13 cellular contexts compared by ENCODE assay signal in genomic region chr4:122508083-122508482, GRCh38.
DNase-seq lines count a peak whose midpoint lies in the region; ATAC-seq and TF ChIP-seq lines count a peak whose summit lies in the region.
"Had no signal": no experiment of that assay in that cellular context is flagged by ENCODE, and none has a peak within 500 bp of the region (broad histone marks: within the 10 kb centered on the region; RNA-seq: fewer than 3 reads in every experiment).

No MANE protein-coding gene starts in this region.

- peaks cover 40% of the 10 kb centered on the region for H3K4me1 Mint-ChIP-seq in T-helper 2 cell treated with Interferon-gamma antibody and Interleukin-4, amounts not matched to agents 5 μg/mL and 100 μg/mL, for 36 hours (ENCODE audit: low read depth)

- no peak for TF ChIP-seq CTCF in WERI-Rb-1 (IDR thresholded peaks at IDR 0.05; ENCODE audit: low read depth, low read length)

- DNase-seq in stimulated activated CD4-positive, alpha-beta T cell treated with anti-CD3 and anti-CD28 coated beads, Interleukin-4, amount 100 ng/mL, for 24 hours, result peak; percentile 23
- DNase-seq in stimulated activated CD4-positive, alpha-beta T cell treated with anti-CD3 and anti-CD28 coated beads, Interleukin-4, amount 100 ng/mL, for 4 hours, result no peak
- DNase-seq in T-helper 2 cell treated with Interferon-gamma antibody and Interleukin-4, amounts not matched to agents 5 μg/mL and 100 μg/mL, for 36 hours (ENCODE audit: low spot score), result peak; percentile 17
- no peak for DNase-seq in activated effector memory CD4-positive, alpha-beta T cell treated with anti-CD3 and anti-CD28 coated beads, Interleukin-2, amount 50 U/mL, for 16 hours
- DNase-seq in NCI-H446 treated with DMSO at 0.1 percent for 48 hours (lab: John Stamatoyannopoulos, UW) (no peak), WERI-Rb-1 (no peak)
- DNase-seq: C1 segment of cervical spinal cord, NCI-H510A had no signal

- no peaks in the 10 kb centered on the region for H3K36me3 ChIP-seq in WERI-Rb-1
- H3K36me3 ChIP-seq: esophagus muscularis mucosa, thoracic aorta had no signal

- no peaks in the 10 kb centered on the region for H3K27me3 ChIP-seq in WERI-Rb-1 (ENCODE audit: insufficient read depth, low read depth, severe bottlenecking)
- H3K27me3 ChIP-seq: esophagus muscularis mucosa had no signal

- no peak overlapping the region for H3K4me3 ChIP-seq in WERI-Rb-1 (ENCODE audit: low read depth, low read length)
- H3K4me3 ChIP-seq: esophagus muscularis mucosa, SK-N-MC, thoracic aorta had no signal

- peaks cover 2% of the 10 kb centered on the region for H3K36me3 Mint-ChIP-seq in T-helper 2 cell treated with Interferon-gamma antibody and Interleukin-4, amounts not matched to agents 5 μg/mL and 100 μg/mL, for 36 hours (ENCODE audit: low read depth)

- no peak overlapping the region for H3K27ac ChIP-seq in WERI-Rb-1
- H3K27ac ChIP-seq: esophagus muscularis mucosa, SK-N-MC, thoracic aorta had no signal

- H3K9me3 ChIP-seq in WERI-Rb-1 (ENCODE audit: severe bottlenecking), result no peaks in the 10 kb centered on the region
- H3K9me3 ChIP-seq: esophagus muscularis mucosa, thoracic aorta had no signal

- peak overlapping the region; percentile 65 for H3K4me3 Mint-ChIP-seq in T-helper 2 cell treated with Interferon-gamma antibody and Interleukin-4, amounts not matched to agents 5 μg/mL and 100 μg/mL, for 36 hours

- H3K27ac Mint-ChIP-seq in T-helper 2 cell treated with Interferon-gamma antibody and Interleukin-4, amounts not matched to agents 5 μg/mL and 100 μg/mL, for 36 hours, result peak overlapping the region; percentile 64

- peak; percentile 60 for ATAC-seq in HG03159 (IDR thresholded peaks at IDR 0.05; ENCODE audit: unreplicated experiment)
- ATAC-seq in GM21723 (IDR thresholded peaks at IDR 0.05; ENCODE audit: unreplicated experiment), result no peak

- H3K27me3 Mint-ChIP-seq in T-helper 2 cell treated with Interferon-gamma antibody and Interleukin-4, amounts not matched to agents 5 μg/mL and 100 μg/mL, for 36 hours (ENCODE audit: low read depth), result peaks cover 48% of the 10 kb centered on the region

- no peaks in the 10 kb centered on the region for H3K9me3 Mint-ChIP-seq in T-helper 2 cell treated with Interferon-gamma antibody and Interleukin-4, amounts not matched to agents 5 μg/mL and 100 μg/mL, for 36 hours

Comparison
In these comparisons a context has a peak if more than half of its experiments do, and no peak if none do; other contexts are left out.
1. DNase-seq: peak in stimulated activated CD4-positive, alpha-beta T cell treated with anti-CD3 and anti-CD28 coated beads, Interleukin-4, amount 100 ng/mL, for 24 hours (single experiment) and T-helper 2 cell treated with Interferon-gamma antibody and Interleukin-4, amounts not matched to agents 5 μg/mL and 100 μg/mL, for 36 hours (single experiment); none in stimulated activated CD4-positive, alpha-beta T cell treated with anti-CD3 and anti-CD28 coated beads, Interleukin-4, amount 100 ng/mL, for 4 hours (0 of 2), activated effector memory CD4-positive, alpha-beta T cell treated with anti-CD3 and anti-CD28 coated beads, Interleukin-2, amount 50 U/mL, for 16 hours (single experiment), NCI-H446 treated with DMSO at 0.1 percent for 48 hours (single experiment) and WERI-Rb-1 (single experiment).